Comparison of ENCODE assay signal across 9 cellular contexts in genomic region chr22:50184004-50184461, GRCh38. TPM values are rescaled to one million over a fixed set of nuclear protein-coding genes. Genes with fewer than 3 reads are reported as not detected.
DNase-seq lines count a peak whose midpoint lies in the region; ATAC-seq and TF ChIP-seq lines count a peak whose summit lies in the region.
"Had no signal": no experiment of that assay in that cellular context is flagged by ENCODE, and none has a peak within 500 bp of the region (broad histone marks: within the 10 kb centered on the region; RNA-seq: fewer than 3 reads in every experiment).

No MANE protein-coding gene starts in this region.

- no peak overlapping the region for H3K9ac ChIP-seq in Loucy (ENCODE audit: low read depth, low read length, poor library complexity, severe bottlenecking)

- H3K9me3 ChIP-seq in Loucy (ENCODE audit: insufficient read depth, low read depth, low read length) (no peaks in the 10 kb centered on the region), BE2C (no peaks in the 10 kb centered on the region)

- intact Hi-C loops in dorsolateral prefrontal cortex (cut with DNase I), result no loop called here

- H4K20me1 ChIP-seq in Loucy (ENCODE audit: insufficient read depth, low read length, poor library complexity, severe bottlenecking), result peaks cover 12% of the 10 kb centered on the region

- H3K4me2 ChIP-seq in Loucy (ENCODE audit: low read depth, low read length, poor library complexity, severe bottlenecking), result no peak overlapping the region

- DNase-seq in AG20443 (ENCODE audit: low spot score) (peak; percentile 77), dorsolateral prefrontal cortex (peak in 1 of 10 donors; percentile 81), myocyte (ENCODE audit: low read depth) (peak; percentile 19), HPDE6-E6E7 (ENCODE audit: extremely low spot score) (no peak), DMS79 treated with DMSO at 0.1 percent for 48 hours (lab: John Stamatoyannopoulos, UW) (no peak), BE2C (no peak)
- DNase-seq: activated CD4-positive, alpha-beta T cell treated with anti-CD3 and anti-CD28 coated beads for 1 hour had no signal

- peaks cover 30% of the 10 kb centered on the region for H3K79me2 ChIP-seq in Loucy (ENCODE audit: insufficient read depth, low read length)

- H3K4me3 ChIP-seq in Loucy (ENCODE audit: low read length, poor library complexity, severe bottlenecking) (no peak overlapping the region), dorsolateral prefrontal cortex (peak overlapping the region in 36 of 59 donors; percentile 15 to 82 (median 71)), BE2C (ENCODE audit: low read depth, low read length) (no peak overlapping the region)

- H2AFZ ChIP-seq in Loucy (ENCODE audit: low read length), result no peak overlapping the region

- ATAC-seq in HG03571 (IDR thresholded peaks at IDR 0.05; ENCODE audit: unreplicated experiment), result no peak

- no peaks in the 10 kb centered on the region for H3K9me2 ChIP-seq in Loucy (replicated peaks; ENCODE audit: low read depth, low read length)

- H3K36me3 ChIP-seq in Loucy (ENCODE audit: insufficient read depth, low read length) (no peaks in the 10 kb centered on the region), BE2C (no peaks in the 10 kb centered on the region; the same call in 1 of the 2 replicates)

- H3K4me1 ChIP-seq in Loucy (ENCODE audit: insufficient read depth, low read length, poor library complexity, severe bottlenecking), result peaks cover 23% of the 10 kb centered on the region
- peaks cover 5% of the 10 kb centered on the region for H3K4me1 ChIP-seq in BE2C

- H3K27ac ChIP-seq in dorsolateral prefrontal cortex, result peak overlapping the region in 35 of 59 donors; percentile 11 to 75 (median 43)

- H3K27me3 ChIP-seq in Loucy (ENCODE audit: insufficient read depth, low read length, poor library complexity, severe bottlenecking) (no peaks in the 10 kb centered on the region), dorsolateral prefrontal cortex (no peaks in the 10 kb centered on the region), BE2C (no peaks in the 10 kb centered on the region)

- 0 out of 2 replicates have a peak, but pooled peaks have one; percentile 10 for TF ChIP-seq CTCF in Loucy (conservative IDR thresholded peaks at IDR 0.05; ENCODE audit: low read length)
- no peak for TF ChIP-seq CTCF in dorsolateral prefrontal cortex (IDR thresholded peaks at IDR 0.05 in 54 of 56, conservative IDR thresholded peaks at IDR 0.05 in 2 of 56; ENCODE audit: low read depth in 1 of 56, partially characterized antibody in 56 of 56)
- no peak for TF ChIP-seq CTCF in BE2C (IDR thresholded peaks at IDR 0.05; ENCODE audit: low read depth, low read length)

- H3F3A ChIP-seq in Loucy (ENCODE audit: low read depth), result no peaks in the 10 kb centered on the region

RNA-seq across cellular contexts. Expression of gene TRABD, which starts 1.7 kb away (rescaled TPM):
- total RNA-seq in dorsolateral prefrontal cortex (10 to 100 TPM in 119 of 120 experiments, 1 to 10 TPM in 1; 8.2 to 34.3 (median 18.0) TPM), myocyte (16.3 and 26.3 TPM in 2 replicates)
- 21.4 TPM for polyA plus RNA-seq in myocyte (2012)
- polyA plus RNA-seq in BE2C (2012; ENCODE audit: insufficient read depth, insufficient read length, low read depth), result 126 TPM

RNA-seq across cellular contexts. Expression of gene PANX2, which starts 13.5 kb away (rescaled TPM):
- total RNA-seq in dorsolateral prefrontal cortex, result 10 to 100 TPM; 14.2 to 93.7 (median 47.5) TPM
- total RNA-seq in myocyte, result 0.08 and 0.26 TPM in 2 replicates
- 1.3 TPM for polyA plus RNA-seq in myocyte (2012)
- polyA plus RNA-seq in BE2C (2012; ENCODE audit: insufficient read depth, insufficient read length, low read depth), result 0.14 TPM

RNA-seq across cellular contexts. Expression of gene SELENOO, which starts 16.8 kb away (rescaled TPM):
- 10 to 100 TPM; 21.8 to 41.6 (median 30.1) TPM for total RNA-seq in dorsolateral prefrontal cortex
- total RNA-seq in myocyte, result 30.8 and 34.4 TPM in 2 replicates
- polyA plus RNA-seq in myocyte (2012), result 21.6 TPM
- polyA plus RNA-seq in BE2C (2012; ENCODE audit: insufficient read depth, insufficient read length, low read depth), result 55.3 TPM

Comparison
In these comparisons a context has a peak if more than half of its experiments do, and no peak if none do; other contexts are left out.
1. DNase-seq: peak in AG20443 (single experiment) and myocyte (single experiment); none in HPDE6-E6E7 (single experiment), DMS79 treated with DMSO at 0.1 percent for 48 hours (single experiment) and BE2C (single experiment).
2. H3K4me3 ChIP-seq: peak in dorsolateral prefrontal cortex (36 of 59); none in Loucy (single experiment) and BE2C (single experiment).
3. RNA of gene PANX2, which starts 13.5 kb away (total RNA-seq): 14.2 to 93.7 TPM in dorsolateral prefrontal cortex; 0.08 to 0.26 TPM in myocyte; every median in the first group is over 10 times any median in the second.